Comparison of ENCODE assay signal across 8 cellular contexts in the genomic region with DNA sequence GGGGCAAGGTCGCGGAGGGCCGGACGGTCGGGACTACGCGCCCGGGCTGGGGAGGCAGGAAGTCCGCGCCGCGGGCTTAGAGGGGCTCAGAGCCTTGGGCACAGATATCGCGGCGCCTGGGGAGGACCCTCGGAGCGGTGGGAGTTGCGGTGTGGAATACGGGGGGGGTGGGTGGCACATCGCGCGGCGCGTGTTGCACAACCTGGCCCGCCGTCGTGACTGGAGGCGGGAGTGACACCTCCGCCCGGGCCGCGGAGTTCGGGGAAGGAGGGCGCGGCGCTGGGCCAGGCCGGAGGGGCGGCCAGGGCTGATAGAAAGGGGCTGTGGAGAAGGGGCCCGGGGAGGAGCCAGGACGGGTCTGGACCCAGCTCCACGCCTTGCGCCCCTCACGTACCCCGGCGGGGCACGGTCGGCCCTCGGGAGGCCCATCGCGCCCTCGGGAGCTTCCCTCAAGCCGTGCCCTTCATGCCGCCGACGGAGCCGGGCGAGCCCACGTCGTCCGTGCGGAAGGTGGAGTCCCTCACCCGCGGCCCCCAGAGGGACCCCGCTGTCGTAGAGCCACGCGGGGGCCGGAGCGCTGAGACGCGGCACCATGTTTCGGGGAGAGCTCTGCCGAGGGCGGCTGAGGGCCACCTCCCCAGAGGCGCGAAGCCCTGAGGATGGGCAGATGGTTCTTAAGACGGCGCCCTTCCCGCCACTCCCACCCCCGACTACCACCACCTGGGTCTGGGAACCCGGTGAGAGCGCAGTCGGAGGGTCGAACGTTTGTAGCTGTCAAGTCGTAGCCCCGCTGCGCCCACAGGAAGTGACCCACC. TPM values are rescaled to one million over a fixed set of nuclear protein-coding genes. Genes with fewer than 3 reads are reported as not detected.
DNase-seq lines count a peak whose midpoint lies in the region; ATAC-seq, FAIRE-seq and TF ChIP-seq lines count a peak whose summit lies in the region.

No MANE protein-coding gene starts in this region.

- H3K14ac ChIP-seq in IMR-90 (replicated peaks; ENCODE audit: low read depth, low read length) = peak overlapping the region; percentile 4; the same call in 1 of the 2 replicates

- peak overlapping the region; percentile 46; the same call in 1 of the 2 replicates for H2BK120ac ChIP-seq in IMR-90 (ENCODE audit: low read depth, low read length)

- H3K4me3 ChIP-seq in IMR-90 (ENCODE audit: insufficient read depth, low read depth, low read length) = peak overlapping the region; percentile 83
- peak overlapping the region; percentile 56 for H3K4me3 ChIP-seq in iPS-11a (ENCODE audit: low read depth, low read length)
- H3K4me3 ChIP-seq in smooth muscle cell = peak overlapping the region; percentile 96

- peak overlapping the region; percentile 81 for H3K27ac ChIP-seq in IMR-90 (ENCODE audit: insufficient read depth, low read length)
- no peak overlapping the region for H3K27ac ChIP-seq in smooth muscle cell (ENCODE audit: low read depth)

- peak overlapping the region; percentile 90 for H2AK9ac ChIP-seq in IMR-90 (replicated peaks; ENCODE audit: low read depth, low read length, poor library complexity)

- H3K4me1 ChIP-seq in IMR-90 (ENCODE audit: control insufficient read depth, insufficient read depth, low read length) (peaks cover 12% of the 10 kb centered on the region), smooth muscle cell (ENCODE audit: low read depth) (no peaks in the 10 kb centered on the region)

- FAIRE-seq in GM12892 (lab: Jason Lieb, UNC) = no peak

- CTCF ChIA-PET in IMR-90 (lab: Yijun Ruan, JAX) = interaction anchor here (1.2 kb wide), 1 partner anchor 86 kb away, joined by 3 read pairs; no protein-coding TSS in a partner anchor

- no peaks in the 10 kb centered on the region for H3F3A ChIP-seq in smooth muscle cell (ENCODE audit: low read depth)

- peaks cover 0 to 5% of the 10 kb centered on the region in 2 donors for H3K36me3 Mint-ChIP-seq in activated naive CD4-positive, alpha-beta T cell treated with anti-CD3 and anti-CD28 coated beads, Interleukin-2, amount 50 U/mL, for 72 hours

- H3K9ac ChIP-seq in IMR-90 (ENCODE audit: low read depth, low read length) (peak overlapping the region; percentile 76), smooth muscle cell (ENCODE audit: low read depth) (peak overlapping the region; percentile 71)

- H3K27me3 ChIP-seq in IMR-90 (ENCODE audit: control insufficient read depth, insufficient read depth, low read length) (no peaks in the 10 kb centered on the region), smooth muscle cell (ENCODE audit: low read depth) (no peaks in the 10 kb centered on the region)

- in situ Hi-C loops in IMR-90 (cut with MboI; ENCODE audit: low sequenced_read_pairs) = loop anchor here (5.0 to 25.0 kb wide), 2 partner anchors 67 to 727 kb away; no protein-coding TSS in a partner anchor

- ATAC-seq in GM19025 (IDR thresholded peaks at IDR 0.05; ENCODE audit: low read depth, unreplicated experiment) = peak; percentile 3
- ATAC-seq in IMR-90 (ENCODE audit: low read depth) = peak; percentile 25
- ATAC-seq in activated naive CD4-positive, alpha-beta T cell treated with anti-CD3 and anti-CD28 coated beads, Interleukin-2, amount 50 U/mL, for 72 hours = peak; percentile 5 to 12

- peaks cover 9 to 46% of the 10 kb centered on the region in 2 experiments for H3K79me1 ChIP-seq in IMR-90 (ENCODE audit: low read depth in 1 of 2, low read length in 2 of 2)

- no peak overlapping the region for H2BK15ac ChIP-seq in IMR-90 (ENCODE audit: low read depth, low read length)

- peak overlapping the region; percentile 56; the same call in 1 of the 2 replicates for H4K91ac ChIP-seq in IMR-90 (ENCODE audit: insufficient read depth, low read depth, low read length)

- no peaks in the 10 kb centered on the region for H3K9me3 ChIP-seq in IMR-90 (ENCODE audit: control insufficient read depth, insufficient read depth, low read length)
- no peaks in the 10 kb centered on the region for H3K9me3 ChIP-seq in smooth muscle cell (replicated peaks; ENCODE audit: low read depth)

- H2BK5ac ChIP-seq in IMR-90 (ENCODE audit: low read depth, low read length, poor library complexity, severe bottlenecking) = peak overlapping the region; percentile 82

- TF ChIP-seq RAD21 in IMR-90 (IDR thresholded peaks at IDR 0.05; ENCODE audit: low read length) = no peak

- H3K36me3 ChIP-seq in IMR-90 (ENCODE audit: control insufficient read depth, insufficient read depth, low read length) = no peaks in the 10 kb centered on the region
- H3K36me3 ChIP-seq in smooth muscle cell (ENCODE audit: low read depth) = no peaks in the 10 kb centered on the region

- BruUV-seq in IMR-90 (replicated peaks; lab: Mats Ljungman, UMichigan) = no TSS peak

- H2AFZ ChIP-seq in IMR-90 (replicated peaks; ENCODE audit: low read length, poor library complexity) (peak overlapping the region; percentile 100), smooth muscle cell (ENCODE audit: low read depth) (peak overlapping the region; percentile 98)

- DNase-seq in IMR-90 (no peak), smooth muscle cell (lab: John Stamatoyannopoulos, UW; ENCODE audit: unreplicated experiment) (no peak), T1000 (lab: John Stamatoyannopoulos, UW) (no peak), GM12892 (ENCODE audit: insufficient read length) (no peak), ecto neural progenitor cell (ENCODE audit: low spot score) (no peak)
- peak in 1 of 2 donors; percentile 58 for DNase-seq in activated naive CD4-positive, alpha-beta T cell treated with anti-CD3 and anti-CD28 coated beads, Interleukin-2, amount 50 U/mL, for 72 hours (ENCODE audit: low spot score in 2 of 2)

- no peak for TF ChIP-seq POLR2A in IMR-90 (IDR thresholded peaks at IDR 0.05; ENCODE audit: low read depth, low read length)
- no peak for TF ChIP-seq POLR2A in GM12892 (IDR thresholded peaks at IDR 0.05; ENCODE audit: low read depth, low read length)

- H3K23ac ChIP-seq in IMR-90 (ENCODE audit: low read depth, low read length) = peak overlapping the region; percentile 24; the same call in 1 of the 2 replicates

- intact Hi-C loops in IMR-90 (cut with micrococcal nuclease) = loop anchor here (2.0 kb wide), 1 partner anchor 73 kb away; a partner anchor contains a TSS

- H3K18ac ChIP-seq in IMR-90 (ENCODE audit: low read depth, low read length) = peak overlapping the region; percentile 6; the same call in 1 of the 2 replicates

- H4K5ac ChIP-seq in IMR-90 (ENCODE audit: low read depth, low read length) = no peak overlapping the region

- H2BK20ac ChIP-seq in IMR-90 (ENCODE audit: low read depth, low read length) = no peak overlapping the region

- peak overlapping the region; percentile 68 for H3K4ac ChIP-seq in IMR-90 (ENCODE audit: low read depth, low read length)

- dilution Hi-C loops in IMR-90 (cut with HindIII; ENCODE audit: low sequenced_read_pairs, unreplicated experiment) = no loop called here

- H3K9me3 Mint-ChIP-seq in activated naive CD4-positive, alpha-beta T cell treated with anti-CD3 and anti-CD28 coated beads, Interleukin-2, amount 50 U/mL, for 72 hours = no peaks in the 10 kb centered on the region

- peak overlapping the region; percentile 86 to 87 for H3K27ac Mint-ChIP-seq in activated naive CD4-positive, alpha-beta T cell treated with anti-CD3 and anti-CD28 coated beads, Interleukin-2, amount 50 U/mL, for 72 hours

- TF ChIP-seq CTCF in IMR-90 (conservative IDR thresholded peaks at IDR 0.05; ENCODE audit: low read depth, low read length) (no peak), smooth muscle cell (IDR thresholded peaks at IDR 0.05; ENCODE audit: borderline replicate concordance, insufficient read depth, poor library complexity, severe bottlenecking) (no peak)

- H4K20me1 ChIP-seq in IMR-90 (ENCODE audit: insufficient read depth, low read length) = peaks cover 34% of the 10 kb centered on the region
- H4K20me1 ChIP-seq in smooth muscle cell (ENCODE audit: low read depth) = peaks cover 45% of the 10 kb centered on the region

- POLR2A ChIA-PET in IMR-90 (lab: Charles Lee; ENCODE audit: unreplicated experiment) = no interaction called here

- peak overlapping the region; percentile 38 to 59; a peak in 3 of 4 replicates for H4K8ac ChIP-seq in IMR-90 (ENCODE audit: low read depth in 2 of 2, low read length in 2 of 2)

- H3K4me2 ChIP-seq in IMR-90 (ENCODE audit: low read depth, low read length) (peak overlapping the region; percentile 82), smooth muscle cell (peak overlapping the region; percentile 97)

- H3K9me1 ChIP-seq in IMR-90 (ENCODE audit: insufficient read depth, low read length) = peaks cover 10% of the 10 kb centered on the region

- no peaks in the 10 kb centered on the region for H3K79me2 ChIP-seq in smooth muscle cell (ENCODE audit: low read depth)

- peak overlapping the region; percentile 55; the same call in 1 of the 2 replicates for H3K56ac ChIP-seq in IMR-90 (ENCODE audit: extremely low read depth, insufficient read depth, low read length)

- 4% methylated on average over 54 of the region's 88 CpGs; no CpG with 5 or more reads in 1 of the 2 experiments for WGBS in IMR-90 (ENCODE audit: extremely low coverage in 2 of 2, insufficient read length in 1 of 2), 2 experiments
- 3% methylated on average over 65 of the region's 88 CpGs for WGBS in smooth muscle cell (ENCODE audit: low lambda C conversion rate)

- H2AK5ac ChIP-seq in IMR-90 (ENCODE audit: low read depth, low read length) = peak overlapping the region; percentile 33; the same call in 1 of the 2 replicates

TF ChIP-seq in IMR-90, 13 proteins besides CTCF, POLR2A, EP300 and RAD21:
- TF ChIP-seq RCOR1 (IDR thresholded peaks at IDR 0.05; ENCODE audit: insufficient replicate concordance, low read length) = no peak
- TF ChIP-seq MAFK (IDR thresholded peaks at IDR 0.05; ENCODE audit: low read depth, low read length) = no peak
- peak; percentile 90 for TF ChIP-seq CEBPB (IDR thresholded peaks at IDR 0.05; ENCODE audit: low read depth, low read length)
- TF ChIP-seq RFX5 (IDR thresholded peaks at IDR 0.05; ENCODE audit: low read depth, low read length) = no peak

RNA-seq across cellular contexts. Expression of a gene that starts 0.7 kb away (rescaled TPM):
- total RNA-seq in IMR-90 (2012; rRNA removed) = 5.2 and 5.8 TPM in 2 replicates
- 15.3 and 18.3 TPM in 2 replicates for polyA plus RNA-seq in IMR-90 (2012; rRNA removed)
- polyA plus RNA-seq in IMR-90 (2012; cell fraction: cytosol; rRNA removed) = 17.1 and 20.5 TPM in 2 replicates
- polyA plus RNA-seq in IMR-90 (2012; cell fraction: nucleus; rRNA removed; ENCODE audit: low replicate concordance) = 15.5 and 20.2 TPM in 2 replicates
- total RNA-seq in activated naive CD4-positive, alpha-beta T cell treated with anti-CD3 and anti-CD28 coated beads, Interleukin-2, amount 50 U/mL, for 72 hours = 10 to 100 TPM; 12.4 to 16.3 TPM
- 3.4 and 6.4 TPM in 2 replicates for total RNA-seq in smooth muscle cell
- 7.5 and 8.5 TPM in 2 replicates for polyA plus RNA-seq in smooth muscle cell
- polyA plus RNA-seq in GM12892 (2012; ENCODE audit: missing spikeins) = 1.4 TPM

RNA-seq across cellular contexts. Expression of a gene that starts 35.7 kb away (rescaled TPM):
- total RNA-seq in IMR-90 (2012; rRNA removed) = under 0.01 TPM in 2 replicates
- polyA plus RNA-seq in IMR-90 (2012; rRNA removed) = 0.22 and 0.29 TPM in 2 replicates
- 0.11 and 0.13 TPM in 2 replicates for polyA plus RNA-seq in IMR-90 (2012; cell fraction: cytosol; rRNA removed)
- polyA plus RNA-seq in IMR-90 (2012; cell fraction: nucleus; rRNA removed; ENCODE audit: low replicate concordance) = 0.22 and 0.25 TPM in 2 replicates
- under 1 TPM; 0.05 to 0.10 TPM for total RNA-seq in activated naive CD4-positive, alpha-beta T cell treated with anti-CD3 and anti-CD28 coated beads, Interleukin-2, amount 50 U/mL, for 72 hours
- 0.09 TPM in 1 of 2 replicates, not detected in the other for total RNA-seq in smooth muscle cell
- polyA plus RNA-seq in smooth muscle cell = 0.15 and 0.54 TPM in 2 replicates
- not detected for polyA plus RNA-seq in GM12892 (2012; ENCODE audit: missing spikeins)
